14 cellular contexts compared by ENCODE assay signal in the genomic region with DNA sequence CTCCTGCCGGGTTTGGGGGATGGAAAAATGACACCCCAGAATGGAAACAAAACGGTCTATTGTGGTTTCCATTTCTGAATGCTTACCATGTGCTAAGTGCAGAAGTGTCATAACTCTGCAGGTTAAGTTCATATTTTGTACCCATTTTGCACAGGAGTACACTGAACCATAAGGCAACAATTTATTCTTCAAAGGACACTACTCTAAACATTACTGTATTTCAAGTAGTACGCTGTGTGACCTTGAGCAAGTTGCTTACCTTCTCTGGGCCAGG. TPM values are rescaled to one million over a fixed set of nuclear protein-coding genes. Genes with fewer than 3 reads are reported as not detected.
DNase-seq lines count a peak whose midpoint lies in the region; ATAC-seq and TF ChIP-seq lines count a peak whose summit lies in the region.
"Had no signal": no experiment of that assay in that cellular context is flagged by ENCODE, and none has a peak within 500 bp of the region (broad histone marks: within the 10 kb centered on the region; RNA-seq: fewer than 3 reads in every experiment).

No MANE protein-coding gene starts in this region.

- intact Hi-C loops in breast epithelium (cut with DNase I; ENCODE audit: low total_unique reads) (no loop called here), left lung (cut with DNase I) (no loop called here), spleen (cut with DNase I; ENCODE audit: low total_unique reads) (no loop called here)

- TF ChIP-seq CTCF in breast epithelium (IDR thresholded peaks at IDR 0.05) (no peak), left lung (IDR thresholded peaks at IDR 0.05) (no peak), spleen (IDR thresholded peaks at IDR 0.05 in 8 of 11, conservative IDR thresholded peaks at IDR 0.05 in 3 of 11) (no peak)

- ATAC-seq in left lung, result no peak
- ATAC-seq in GM18498 (IDR thresholded peaks at IDR 0.05; ENCODE audit: unreplicated experiment), result no peak
- ATAC-seq: activated CD8-positive, alpha-beta T cell treated with anti-CD3 and anti-CD28 coated beads for 36 hours had no signal

- H3K4me3 ChIP-seq in HUES6 (ENCODE audit: low read depth, low read length) (peak overlapping the region; percentile 9; the same call in 1 of the 2 replicates), breast epithelium (no peak overlapping the region), left lung (no peak overlapping the region), spleen (no peak overlapping the region)

- H3K36me3 ChIP-seq in HUES6 (ENCODE audit: control insufficient read depth, insufficient read depth, low read length) (no peaks in the 10 kb centered on the region), breast epithelium (no peaks in the 10 kb centered on the region), left lung (no peaks in the 10 kb centered on the region), spleen (no peaks in the 10 kb centered on the region)

- 53 to 71% (median 61%) methylated on average over 3 of the region's 3 CpGs for WGBS in spleen, 5 donors

- H3K27ac ChIP-seq in HUES6 (ENCODE audit: low read depth, low read length) (peak overlapping the region; percentile 82; the same call in 1 of the 2 replicates), breast epithelium (peak overlapping the region; percentile 68 to 79), left lung (peak overlapping the region; percentile 76 to 81), spleen (peak overlapping the region in 6 of 8 donors; percentile 40 to 71 (median 67))

- H3K4me1 ChIP-seq in HUES6 (ENCODE audit: control insufficient read depth, insufficient read depth, low read length) (peaks cover 43% of the 10 kb centered on the region), breast epithelium (no peaks in the 10 kb centered on the region), left lung (peaks cover 14 to 48% of the 10 kb centered on the region in 2 donors), spleen (peaks cover 0 to 32% (median 4%) of the 10 kb centered on the region in 6 donors)

- no peak for TF ChIP-seq POLR2A in breast epithelium (IDR thresholded peaks at IDR 0.05)
- no peak for TF ChIP-seq POLR2A in spleen (IDR thresholded peaks at IDR 0.05)

- DNase-seq in breast epithelium (ENCODE audit: low spot score in 2 of 2), result no peak
- DNase-seq in left lung, result no peak
- no peak for DNase-seq in spleen
- DNase-seq in H4 (ENCODE audit: low spot score), result no peak
- no peak for DNase-seq in NCI-H1436 (lab: John Stamatoyannopoulos, UW)
- no peak for DNase-seq in DMS53 treated with DMSO at 0.1 percent for 48 hours (lab: John Stamatoyannopoulos, UW; ENCODE audit: unreplicated experiment)
- DNase-seq: activated CD8-positive, alpha-beta T cell treated with anti-CD3 and anti-CD28 coated beads for 36 hours; CD4-positive, CD25-positive, alpha-beta regulatory T cell; midbrain; NCI-H1048; NCI-H524 treated with DMSO at 0.1 percent for 48 hours; stimulated activated CD4-positive, alpha-beta T cell treated with anti-CD3 and anti-CD28 coated beads, Interleukin-12 subunit alpha, Interleukin-12 subunit beta, amount 100 ng/mL, for 4 hours had no signal

- H3K9me3 ChIP-seq in HUES6 (ENCODE audit: control insufficient read depth, insufficient read depth, low read depth, low read length), result no peaks in the 10 kb centered on the region
- no peaks in the 10 kb centered on the region for H3K9me3 ChIP-seq in breast epithelium
- no peaks in the 10 kb centered on the region for H3K9me3 ChIP-seq in left lung
- no peaks in the 10 kb centered on the region for H3K9me3 ChIP-seq in spleen

- H3K27me3 ChIP-seq in HUES6 (ENCODE audit: control insufficient read depth, insufficient read depth, low read length) (no peaks in the 10 kb centered on the region), breast epithelium (no peaks in the 10 kb centered on the region), left lung (no peaks in the 10 kb centered on the region), spleen (replicated peaks in 1 of 7) (no peaks in the 10 kb centered on the region)

- peak overlapping the region; percentile 86 for H3K9ac ChIP-seq in HUES6 (ENCODE audit: low read length)

RNA-seq across cellular contexts. Expression of a gene that starts 9.8 kb away (rescaled TPM):
- total RNA-seq in breast epithelium, result 100 to 1,000 TPM; 156 to 407 (median 270) TPM
- 100 to 1,000 TPM; 185 to 297 TPM for total RNA-seq in left lung
- total RNA-seq in spleen, result 100 to 1,000 TPM in 5 of 7 donors, 10 to 100 TPM in 2; 77.1 to 222 (median 124) TPM
- polyA plus RNA-seq in spleen, result 100 to 1,000 TPM in 2 of 3 donors, 10 to 100 TPM in 1; 47.6 to 131 (median 122) TPM
- total RNA-seq in H4 (2014; rRNA removed; shearing (Covaris generic)), result 410 and 489 TPM in 2 replicates

RNA-seq across cellular contexts. Expression of a gene that starts 42.4 kb away (rescaled TPM):
- total RNA-seq in breast epithelium (1 to 10 TPM in 1 of 3 donors, not detected in 2; 5.3 TPM), left lung (10 to 100 TPM; 13.5 to 15.7 TPM), spleen (1 to 10 TPM in 3 of 7 donors, not detected in 4; 1.1 to 1.5 (median 1.5) TPM)
- polyA plus RNA-seq in spleen, result 1 to 10 TPM; 1.9 to 4.6 (median 2.0) TPM
- not detected in 2 replicates for total RNA-seq in H4 (2014; rRNA removed; shearing (Covaris generic))
- total RNA-seq: activated CD8-positive, alpha-beta T cell treated with anti-CD3 and anti-CD28 coated beads for 36 hours; CD4-positive, CD25-positive, alpha-beta regulatory T cell had no signal
- polyA plus RNA-seq: CD4-positive, CD25-positive, alpha-beta regulatory T cell had no signal
